21 cellular contexts compared by ENCODE assay signal in genomic region chr5:119473241-119473640, GRCh38. TPM values are rescaled to one million over a fixed set of nuclear protein-coding genes. Genes with fewer than 3 reads are reported as not detected.
A peak's percentile ranks its signal among the peaks of the same experiment; 100 is the strongest.
DNase-seq lines count a peak whose midpoint lies in the region; ATAC-seq, FAIRE-seq and TF ChIP-seq lines count a peak whose summit lies in the region.
"Had no signal": no experiment of that assay in that cellular context is flagged by ENCODE, and none has a peak within 500 bp of the region (broad histone marks: within the 10 kb centered on the region; RNA-seq: fewer than 3 reads in every experiment).

No MANE protein-coding gene starts in this region.

- H3K9me1 ChIP-seq in K562 (ENCODE audit: control insufficient read depth, insufficient read depth, low read length), result no peaks in the 10 kb centered on the region

- H2AFZ ChIP-seq in K562 (ENCODE audit: low read depth, low read length), result no peak overlapping the region

- no peaks in the 10 kb centered on the region for H4K20me1 ChIP-seq in K562 (replicated peaks; ENCODE audit: control insufficient read depth, insufficient read depth, low read length)

- H3K36me3 ChIP-seq in HEK293 (ENCODE audit: control insufficient read depth in 2 of 2, insufficient read depth in 1 of 2, low read length in 2 of 2) (peaks cover 6 to 32% of the 10 kb centered on the region in 2 experiments), K562 (ENCODE audit: control insufficient read depth, insufficient read depth, low read length) (peaks cover 10% of the 10 kb centered on the region; the same call in 2 of the 3 replicates)

- POLR2A ChIA-PET in HEK293 (lab: Yijun Ruan, JAX) (interaction anchor here (0.7 kb wide), 1 partner anchor 12 kb away, joined by 3 read pairs; no protein-coding TSS in a partner anchor), K562 (lab: Yijun Ruan, JAX) (no interaction called here)

- CTCF ChIA-PET in HEK293 (lab: Yijun Ruan, JAX) (no interaction called here), K562 (lab: Yijun Ruan, JAX; ENCODE audit: low intra/inter-chr PET ratio) (no interaction called here)

- intact Hi-C loops in K562 (cut with micrococcal nuclease), result loop anchor here (10.0 kb wide), 1 partner anchor 162 kb away; no protein-coding TSS in a partner anchor

- H3K4me3 ChIP-seq in HEK293 (ENCODE audit: low read depth, low read length) (no peak overlapping the region), K562 (no peak overlapping the region)
- H3K4me3 ChIP-seq: BLaER1 had no signal

- no peak for DNase-seq in K562 (ENCODE audit: extremely low read depth in 1 of 4, low spot score in 3 of 4)
- DNase-seq in LoVo (ENCODE audit: low spot score), result no peak
- DNase-seq in NCI-H1694 (lab: John Stamatoyannopoulos, UW), result no peak
- no peak for DNase-seq in activated CD4-positive, CD25-positive, alpha-beta regulatory T cell treated with anti-CD3 and anti-CD28 coated beads, Interleukin-2, amount 50 U/mL, for 72 hours
- DNase-seq: 8988T; ACHN; BE2C; C1 segment of cervical spinal cord; CD4-positive, alpha-beta memory T cell; CD4-positive, CD25-positive, alpha-beta regulatory T cell; CD8-positive, alpha-beta memory T cell; COR-L47; DMS79 treated with DMSO at 0.1 percent for 48 hours; GF-D8 had no signal

- H3K27me3 ChIP-seq in K562 (ENCODE audit: control insufficient read depth in 2 of 2, insufficient read depth in 2 of 2, low read length in 2 of 2), result no peaks in the 10 kb centered on the region
- H3K27me3 ChIP-seq: BE2C, BLaER1 had no signal

- no peak overlapping the region for H3K4me2 ChIP-seq in K562 (ENCODE audit: insufficient read depth, low read length)
- H3K4me2 ChIP-seq: BLaER1 had no signal

- H3K9ac ChIP-seq in K562 (ENCODE audit: insufficient read depth in 1 of 2, low read depth in 2 of 2, low read length in 2 of 2), result no peak overlapping the region
- H3K9ac ChIP-seq: BLaER1 had no signal

- no peak overlapping the region for H3K27ac ChIP-seq in HEK293 (ENCODE audit: extremely low read depth, low read depth, low read length)
- H3K27ac ChIP-seq in K562 (ENCODE audit: extremely low read depth, low read depth, low read length), result no peak overlapping the region
- H3K27ac ChIP-seq: BLaER1 had no signal

- no peaks in the 10 kb centered on the region; the same call in 2 of the 3 replicates for H3K79me2 ChIP-seq in K562 (ENCODE audit: control insufficient read depth, insufficient read depth, low read length)

- TF ChIP-seq RAD21 in K562 (CRISPR knock-in tag; conservative IDR thresholded peaks at IDR 0.05 in 1 of 2, IDR thresholded peaks at IDR 0.05 in 1 of 2), result no peak

- in situ Hi-C loops in K562 (cut with MboI), result no loop called here

- H3K4me1 ChIP-seq in HEK293 (ENCODE audit: control insufficient read depth, insufficient read depth, low read length) (no peaks in the 10 kb centered on the region), K562 (replicated peaks in 1 of 2; ENCODE audit: control insufficient read depth in 2 of 2, insufficient read depth in 2 of 2, low read length in 2 of 2) (no peaks in the 10 kb centered on the region)
- H3K4me1 ChIP-seq: BE2C had no signal

- TF ChIP-seq EP300 in K562 (IDR thresholded peaks at IDR 0.05; ENCODE audit: low read length), result no peak

- no TSS peak for BruUV-seq in K562 (replicated peaks; lab: Mats Ljungman, UMichigan)

- 63% methylated on average over 1 of the region's 1 CpG for WGBS in K562 (ENCODE audit: insufficient coverage, low coverage, missing lambda C conversion rate)

- no peaks in the 10 kb centered on the region for H3K9me3 ChIP-seq in HEK293 (ENCODE audit: control insufficient read depth, insufficient read depth, low read depth, low read length)
- H3K9me3 ChIP-seq in K562 (replicated peaks; ENCODE audit: control insufficient read depth, insufficient read depth, low read depth, low read length), result no peaks in the 10 kb centered on the region
- H3K9me3 ChIP-seq: BE2C had no signal

- ATAC-seq in K562, result no peak

- TF ChIP-seq CTCF in HEK293 (tag by site-specific recombination; IDR thresholded peaks at IDR 0.05), result no peak
- no peak for TF ChIP-seq CTCF in K562 (IDR thresholded peaks at IDR 0.05 in 2 of 3, conservative IDR thresholded peaks at IDR 0.05 in 1 of 3; ENCODE audit: insufficient read depth in 2 of 3, low read depth in 1 of 3, low read length in 3 of 3)

- no peak for TF ChIP-seq POLR2A in K562 (conservative IDR thresholded peaks at IDR 0.05)

- FAIRE-seq in K562 (lab: Jason Lieb, UNC), result no peak
- FAIRE-seq: A204.1, D721Med, G401.6, GM12891, GM19239 had no signal

TF ChIP-seq in HEK293, 187 proteins besides CTCF, POLR2A, EP300 and RAD21:
- TF ChIP-seq ZNF843 (tag by site-specific recombination; IDR thresholded peaks at IDR 0.05) (no peak), ZNF362 (tag by site-specific recombination; IDR thresholded peaks at IDR 0.05) (peak; percentile 36; the same call in 1 of the 2 replicates), HOXC10 (CRISPR knock-in tag; IDR thresholded peaks at IDR 0.05) (no peak), ZNF157 (tag by site-specific recombination; IDR thresholded peaks at IDR 0.05) (no peak)
TF ChIP-seq in HEK293: peak in this region for 1.

TF ChIP-seq in K562, 482 proteins besides CTCF, POLR2A, EP300 and RAD21:
- peak; percentile 75 for TF ChIP-seq ZNF121 (CRISPR knock-in tag; conservative IDR thresholded peaks at IDR 0.05)
- no peak for TF ChIP-seq MLLT1 (IDR thresholded peaks at IDR 0.05)
TF ChIP-seq in K562: peak in this region for 1.

RNA-seq across cellular contexts. Expression of gene HSD17B4, which starts 20.9 kb away (rescaled TPM):
- total RNA-seq in K562 (2011; cell fraction: chromatin; rRNA removed; ENCODE audit: low replicate concordance), result 60.9 and 67.5 TPM in 2 replicates
- 23.5 and 28.4 TPM in 2 replicates for total RNA-seq in K562 (2011; cell fraction: nucleolus; rRNA removed)
- 32.8 and 46.1 TPM in 2 replicates for total RNA-seq in K562 (2011; cell fraction: nucleoplasm; rRNA removed)
- total RNA-seq in K562 (2014; rRNA removed), result 82.1 and 120 TPM in 2 replicates
- 108 and 110 TPM in 2 replicates for total RNA-seq in K562 (2014; rRNA removed; fragmentation: Illumina TruSeq; extraction: Trizol)
- total RNA-seq in K562 (2015; rRNA removed; fragmentation: Illumina TruSeq; extraction: Trizol), result 91.4 and 94.6 TPM in 2 replicates
- 109 and 114 TPM in 2 replicates for total RNA-seq in K562 (2021)
- 157 and 187 TPM in 2 replicates for polyA plus RNA-seq in K562 (2011; rRNA removed)
- polyA plus RNA-seq in K562 (2011; cell fraction: cytosol; rRNA removed), result 64.0 and 120 TPM in 2 replicates
- 85.1 and 121 TPM in 2 replicates for polyA plus RNA-seq in K562 (2011; cell fraction: nucleus; rRNA removed)
- 93.3 and 132 TPM in 2 replicates for polyA plus RNA-seq in K562 (2012)
- polyA plus RNA-seq in K562 (2014; fragmentation: Illumina TruSeq; extraction: Trizol), result 95.4 and 119 TPM in 2 replicates
- polyA plus RNA-seq in K562 (2014; fragmentation: Nextera tagmentation; extraction: Ambion mirVana), result 10 to 100 TPM; 50.6 to 60.9 TPM
- 72.5 and 76.2 TPM in 2 replicates for polyA plus RNA-seq in K562 (2014; rRNA removed)
- polyA minus RNA-seq in K562 (2011; rRNA and poly(A)+ RNA removed), result 200 and 211 TPM in 2 replicates
- 69.9 and 88.9 TPM in 2 replicates for polyA minus RNA-seq in K562 (2011; cell fraction: cytosol; rRNA and poly(A)+ RNA removed)
- 47.1 and 79.5 TPM in 2 replicates for polyA minus RNA-seq in K562 (2011; cell fraction: nucleus; rRNA and poly(A)+ RNA removed)

Comparison
In these comparisons a context has a peak if more than half of its experiments do, and no peak if none do; other contexts are left out.
1. Of the 44 proteins assayed by ChIP-seq in both K562 and HEK293: peak only in K562: ZNF121; only in HEK293: none; in both: none; in neither: 43.